ENCODE assay signal across 1 cellular context in genomic region chr12:50647479-50647878, GRCh38.
TF ChIP-seq lines count a peak whose summit lies in the region.

No MANE protein-coding gene starts in this region.

TF ChIP-seq in HCT116, 20 proteins besides CTCF, POLR2A, EP300 and RAD21 (continued from another document):
- TF ChIP-seq YY1 (IDR thresholded peaks at IDR 0.05; ENCODE audit: extremely low read depth, insufficient replicate concordance, low read depth, low read length) = no peak
- TF ChIP-seq EZH2phosphoT487 (IDR thresholded peaks at IDR 0.05; ENCODE audit: borderline replicate concordance) = no peak
- TF ChIP-seq ZNF274 (IDR thresholded peaks at IDR 0.05; ENCODE audit: low read depth, low read length) = no peak
- TF ChIP-seq ELF1 (IDR thresholded peaks at IDR 0.05; ENCODE audit: borderline replicate concordance, low read depth) = no peak
